ENCODE assay signal across 15 cellular contexts in the genomic region with DNA sequence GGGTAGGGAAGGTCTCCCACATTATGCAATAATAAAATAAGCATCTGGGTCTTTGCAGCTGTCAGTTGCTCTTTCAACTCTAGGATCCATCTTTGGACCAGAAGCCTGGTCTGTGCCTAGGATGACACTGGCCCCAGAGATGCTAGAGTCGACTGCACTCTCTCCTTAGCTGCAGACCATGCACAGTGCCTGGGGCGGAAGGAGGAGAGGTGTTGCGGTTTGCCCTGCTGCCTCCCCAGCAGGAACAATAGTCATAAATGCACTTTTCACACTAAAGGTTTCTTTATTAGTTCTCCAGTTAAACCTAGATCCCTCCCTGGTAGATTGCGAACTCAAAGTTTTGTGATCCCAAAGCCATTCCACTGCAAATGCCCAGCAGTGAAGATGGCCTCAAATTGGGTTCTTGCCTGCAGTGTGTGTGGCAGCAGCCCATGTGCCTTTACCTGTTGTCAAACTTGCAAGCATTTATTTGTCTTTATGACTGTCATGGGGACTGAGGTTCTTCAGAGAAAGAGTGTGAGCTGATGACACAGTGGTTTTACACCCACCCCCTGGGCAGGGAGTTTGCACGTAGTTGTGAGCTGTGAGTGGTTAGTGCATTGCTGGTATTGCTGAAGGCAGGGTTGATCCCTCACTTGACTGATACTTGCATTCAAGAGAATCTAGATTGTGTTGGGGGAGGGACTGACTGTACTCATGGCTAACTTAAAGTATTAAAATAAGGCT. TPM values are rescaled to one million over a fixed set of nuclear protein-coding genes. Genes with fewer than 3 reads are reported as not detected.
DNase-seq lines count a peak whose midpoint lies in the region; ATAC-seq and TF ChIP-seq lines count a peak whose summit lies in the region.
"Had no signal": no experiment of that assay in that cellular context is flagged by ENCODE, and none has a peak within 500 bp of the region (broad histone marks: within the 10 kb centered on the region; RNA-seq: fewer than 3 reads in every experiment).

No MANE protein-coding gene starts in this region.

- no peak for ATAC-seq in sciatic nerve

- peaks cover 53% of the 10 kb centered on the region for H3K4me1 Mint-ChIP-seq in activated T-helper 1 cell treated with anti-CD3 and anti-CD28 coated beads, Interleukin-12 subunit alpha, Interleukin-12 subunit beta, Interleukin-2, Interleukin-4 antibody, amounts not matched to agents 30 ng/mL and 10 ng/mL and 1 ng/mL, durations not matched to agents 14 hours and 24 hours and 36 hours (ENCODE audit: low read depth)
- H3K4me1 Mint-ChIP-seq in progenitor cell of endocrine pancreas (ENCODE audit: low read depth) (peaks cover 17% of the 10 kb centered on the region), HFFc6 (ENCODE audit: low read depth) (peaks cover 28% of the 10 kb centered on the region)

- no peaks in the 10 kb centered on the region for H3K27me3 Mint-ChIP-seq in activated T-helper 1 cell treated with anti-CD3 and anti-CD28 coated beads, Interleukin-12 subunit alpha, Interleukin-12 subunit beta, Interleukin-2, Interleukin-4 antibody, amounts not matched to agents 30 ng/mL and 10 ng/mL and 1 ng/mL, durations not matched to agents 14 hours and 24 hours and 36 hours (ENCODE audit: insufficient read depth)
- no peaks in the 10 kb centered on the region for H3K27me3 Mint-ChIP-seq in progenitor cell of endocrine pancreas
- H3K27me3 Mint-ChIP-seq in HFFc6 (ENCODE audit: insufficient read depth) = peaks cover 2% of the 10 kb centered on the region

- peak; percentile 62 for DNase-seq in activated CD8-positive, alpha-beta memory T cell treated with anti-CD3 and anti-CD28 coated beads for 24 hours
- DNase-seq in activated CD8-positive, alpha-beta memory T cell treated with anti-CD3 and anti-CD28 coated beads, Interleukin-2, amount 50 U/mL, for 4 hours = no peak
- DNase-seq in GM12865 (ENCODE audit: low read depth) = peak; percentile 70
- DNase-seq in activated T-helper 1 cell treated with anti-CD3 and anti-CD28 coated beads, Interleukin-12 subunit alpha, Interleukin-12 subunit beta, Interleukin-2, Interleukin-4 antibody, amounts not matched to agents 30 ng/mL and 10 ng/mL and 1 ng/mL, durations not matched to agents 14 hours and 24 hours and 36 hours (ENCODE audit: low spot score) = no peak
- no peak for DNase-seq in progenitor cell of endocrine pancreas (ENCODE audit: low spot score, unreplicated experiment)
- no peak for DNase-seq in NCI-H446 (lab: John Stamatoyannopoulos, UW)
- DNase-seq in sciatic nerve (ENCODE audit: low spot score) = no peak
- DNase-seq in HFFc6 = no peak
- DNase-seq: effector CD8-positive, alpha-beta T cell; hypothalamus; IMR-90; left cardiac atrium; NCI-H2029 treated with DMSO at 0.1 percent for 48 hours; NCI-H524; uterus had no signal

- intact Hi-C loops in activated T-helper 1 cell treated with anti-CD3 and anti-CD28 coated beads, Interleukin-12 subunit alpha, Interleukin-12 subunit beta, Interleukin-2, Interleukin-4 antibody, amounts not matched to agents 30 ng/mL and 10 ng/mL and 1 ng/mL, durations not matched to agents 14 hours and 24 hours and 36 hours (cut with micrococcal nuclease) = no loop called here
- intact Hi-C loops in sciatic nerve (cut with DNase I) = no loop called here

- H3K4me3 Mint-ChIP-seq in activated T-helper 1 cell treated with anti-CD3 and anti-CD28 coated beads, Interleukin-12 subunit alpha, Interleukin-12 subunit beta, Interleukin-2, Interleukin-4 antibody, amounts not matched to agents 30 ng/mL and 10 ng/mL and 1 ng/mL, durations not matched to agents 14 hours and 24 hours and 36 hours = no peak overlapping the region
- no peak overlapping the region for H3K4me3 Mint-ChIP-seq in progenitor cell of endocrine pancreas (ENCODE audit: low read depth)
- no peak overlapping the region for H3K4me3 Mint-ChIP-seq in HFFc6

- peaks cover 24% of the 10 kb centered on the region for H3K36me3 Mint-ChIP-seq in activated T-helper 1 cell treated with anti-CD3 and anti-CD28 coated beads, Interleukin-12 subunit alpha, Interleukin-12 subunit beta, Interleukin-2, Interleukin-4 antibody, amounts not matched to agents 30 ng/mL and 10 ng/mL and 1 ng/mL, durations not matched to agents 14 hours and 24 hours and 36 hours (ENCODE audit: low read depth)
- H3K36me3 Mint-ChIP-seq in progenitor cell of endocrine pancreas (ENCODE audit: insufficient read depth) (peaks cover 14% of the 10 kb centered on the region), HFFc6 (ENCODE audit: low read depth) (peaks cover 26% of the 10 kb centered on the region)

- no peak for TF ChIP-seq CTCF in GM12865 (IDR thresholded peaks at IDR 0.05; ENCODE audit: insufficient read depth, low read depth, low read length, missing control alignments)
- no peak for TF ChIP-seq CTCF in progenitor cell of endocrine pancreas (IDR thresholded peaks at IDR 0.05; ENCODE audit: unreplicated experiment)
- no peak for TF ChIP-seq CTCF in HFFc6 (IDR thresholded peaks at IDR 0.05)

- H3K4me3 ChIP-seq in GM12865 (ENCODE audit: low read depth, low read length) = no peak overlapping the region
- H3K4me3 ChIP-seq: uterus had no signal

- H3K9me3 Mint-ChIP-seq in activated T-helper 1 cell treated with anti-CD3 and anti-CD28 coated beads, Interleukin-12 subunit alpha, Interleukin-12 subunit beta, Interleukin-2, Interleukin-4 antibody, amounts not matched to agents 30 ng/mL and 10 ng/mL and 1 ng/mL, durations not matched to agents 14 hours and 24 hours and 36 hours = no peaks in the 10 kb centered on the region
- no peaks in the 10 kb centered on the region for H3K9me3 Mint-ChIP-seq in progenitor cell of endocrine pancreas (ENCODE audit: low read depth)
- H3K9me3 Mint-ChIP-seq in HFFc6 = no peaks in the 10 kb centered on the region

- H3K27ac Mint-ChIP-seq in activated T-helper 1 cell treated with anti-CD3 and anti-CD28 coated beads, Interleukin-12 subunit alpha, Interleukin-12 subunit beta, Interleukin-2, Interleukin-4 antibody, amounts not matched to agents 30 ng/mL and 10 ng/mL and 1 ng/mL, durations not matched to agents 14 hours and 24 hours and 36 hours = peak overlapping the region; percentile 88
- H3K27ac Mint-ChIP-seq in progenitor cell of endocrine pancreas (peak overlapping the region; percentile 73), HFFc6 (no peak overlapping the region)

RNA-seq across cellular contexts. Expression of a gene that starts 10.3 kb away (rescaled TPM):
- total RNA-seq in activated T-helper 1 cell treated with anti-CD3 and anti-CD28 coated beads, Interleukin-12 subunit alpha, Interleukin-12 subunit beta, Interleukin-2, Interleukin-4 antibody, amounts not matched to agents 30 ng/mL and 10 ng/mL and 1 ng/mL, durations not matched to agents 14 hours and 24 hours and 36 hours = 20.1 and 20.6 TPM in 2 replicates
- total RNA-seq in progenitor cell of endocrine pancreas = 28.5 and 28.6 TPM in 2 replicates
- 34.4 TPM for total RNA-seq in sciatic nerve
- 10 to 100 TPM; 14.9 to 19.0 (median 17.2) TPM for total RNA-seq in HFFc6 (2021; fragmentation: NEBNext Ultra II Directional; extraction: Animal tissue kit (Norgen Biotek cat#: 25700))

RNA-seq across cellular contexts. Expression of a gene that starts 27.9 kb away (rescaled TPM):
- total RNA-seq in activated T-helper 1 cell treated with anti-CD3 and anti-CD28 coated beads, Interleukin-12 subunit alpha, Interleukin-12 subunit beta, Interleukin-2, Interleukin-4 antibody, amounts not matched to agents 30 ng/mL and 10 ng/mL and 1 ng/mL, durations not matched to agents 14 hours and 24 hours and 36 hours = 6.4 and 7.4 TPM in 2 replicates
- total RNA-seq in progenitor cell of endocrine pancreas (32.3 and 32.6 TPM in 2 replicates), sciatic nerve (6.7 TPM)
- total RNA-seq in HFFc6 (2021; fragmentation: NEBNext Ultra II Directional; extraction: Animal tissue kit (Norgen Biotek cat#: 25700)) = 1 to 10 TPM; 4.1 to 6.2 (median 4.7) TPM

RNA-seq across cellular contexts. Expression of a gene that starts 39.2 kb away (rescaled TPM):
- 156 and 169 TPM in 2 replicates for total RNA-seq in activated T-helper 1 cell treated with anti-CD3 and anti-CD28 coated beads, Interleukin-12 subunit alpha, Interleukin-12 subunit beta, Interleukin-2, Interleukin-4 antibody, amounts not matched to agents 30 ng/mL and 10 ng/mL and 1 ng/mL, durations not matched to agents 14 hours and 24 hours and 36 hours
- total RNA-seq in progenitor cell of endocrine pancreas (280 and 304 TPM in 2 replicates), sciatic nerve (189 TPM)
- total RNA-seq in HFFc6 (2021; fragmentation: NEBNext Ultra II Directional; extraction: Animal tissue kit (Norgen Biotek cat#: 25700)) = 100 to 1,000 TPM; 113 to 136 (median 125) TPM

RNA-seq across cellular contexts. Expression of a gene that starts 47.5 kb away (rescaled TPM):
- total RNA-seq in activated T-helper 1 cell treated with anti-CD3 and anti-CD28 coated beads, Interleukin-12 subunit alpha, Interleukin-12 subunit beta, Interleukin-2, Interleukin-4 antibody, amounts not matched to agents 30 ng/mL and 10 ng/mL and 1 ng/mL, durations not matched to agents 14 hours and 24 hours and 36 hours = 85.5 and 90.7 TPM in 2 replicates
- total RNA-seq in progenitor cell of endocrine pancreas (101 and 109 TPM in 2 replicates), sciatic nerve (92.1 TPM)
- 100 to 1,000 TPM in 5 of 6 experiments, 10 to 100 TPM in 1; 87.5 to 115 (median 106) TPM for total RNA-seq in HFFc6 (2021; fragmentation: NEBNext Ultra II Directional; extraction: Animal tissue kit (Norgen Biotek cat#: 25700))

Comparison
In these comparisons a context has a peak if more than half of its experiments do, and no peak if none do; other contexts are left out.
1. DNase-seq: peak in activated CD8-positive, alpha-beta memory T cell treated with anti-CD3 and anti-CD28 coated beads for 24 hours (single experiment) and GM12865 (single experiment); none in activated CD8-positive, alpha-beta memory T cell treated with anti-CD3 and anti-CD28 coated beads, Interleukin-2, amount 50 U/mL, for 4 hours (single experiment), activated T-helper 1 cell treated with anti-CD3 and anti-CD28 coated beads, Interleukin-12 subunit alpha, Interleukin-12 subunit beta, Interleukin-2, Interleukin-4 antibody, amounts not matched to agents 30 ng/mL and 10 ng/mL and 1 ng/mL, durations not matched to agents 14 hours and 24 hours and 36 hours (single experiment), progenitor cell of endocrine pancreas (single experiment), NCI-H446 (0 of 2), sciatic nerve (single experiment) and HFFc6 (single experiment).